In the genomic region with DNA sequence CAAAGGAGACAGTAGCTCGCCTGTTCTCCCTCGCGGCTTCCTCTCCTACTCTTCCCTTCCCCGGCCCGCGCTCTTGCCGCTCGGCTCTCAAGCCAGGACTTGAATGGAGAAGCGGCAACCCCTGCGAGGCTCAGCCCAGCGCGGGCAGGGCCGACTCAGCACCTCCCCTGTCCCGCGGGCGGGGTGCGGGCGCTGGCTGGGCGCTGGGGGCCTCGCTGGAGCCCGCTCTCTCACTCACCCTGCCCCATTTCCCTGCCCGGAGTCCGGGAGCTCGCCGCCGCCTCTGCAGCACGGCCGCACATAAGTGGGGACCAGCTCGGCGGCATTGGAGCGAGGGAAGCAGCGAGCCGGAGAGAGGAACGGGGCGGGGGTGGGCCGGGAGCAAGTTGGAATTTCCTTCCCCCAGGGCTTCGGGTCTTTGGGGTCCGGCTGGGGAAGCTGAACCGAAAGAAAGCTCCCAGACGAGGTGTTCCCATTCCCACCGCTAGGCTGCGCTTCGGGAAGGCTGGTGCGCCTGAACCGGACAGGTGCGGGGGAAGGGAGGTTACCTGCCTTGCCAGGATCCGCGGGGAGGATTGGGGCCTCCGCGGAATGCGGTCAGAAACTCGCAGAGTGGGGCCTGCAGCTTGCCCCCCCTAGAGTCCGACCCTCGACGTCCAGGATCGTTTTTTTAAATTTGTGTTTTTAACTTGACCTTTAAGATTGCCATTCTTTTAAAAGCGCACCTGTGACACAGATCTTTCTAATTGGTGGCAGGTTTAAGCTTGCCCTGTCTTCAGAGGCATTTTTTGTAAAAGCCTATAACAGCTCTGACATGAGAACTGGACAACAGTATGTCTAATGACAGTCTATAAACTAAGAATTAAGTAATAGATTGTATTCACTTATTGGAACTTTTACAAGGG, we compare ENCODE assay signal across 1 cellular context.
TF ChIP-seq lines count a peak whose summit lies in the region.

A gene with protein sequence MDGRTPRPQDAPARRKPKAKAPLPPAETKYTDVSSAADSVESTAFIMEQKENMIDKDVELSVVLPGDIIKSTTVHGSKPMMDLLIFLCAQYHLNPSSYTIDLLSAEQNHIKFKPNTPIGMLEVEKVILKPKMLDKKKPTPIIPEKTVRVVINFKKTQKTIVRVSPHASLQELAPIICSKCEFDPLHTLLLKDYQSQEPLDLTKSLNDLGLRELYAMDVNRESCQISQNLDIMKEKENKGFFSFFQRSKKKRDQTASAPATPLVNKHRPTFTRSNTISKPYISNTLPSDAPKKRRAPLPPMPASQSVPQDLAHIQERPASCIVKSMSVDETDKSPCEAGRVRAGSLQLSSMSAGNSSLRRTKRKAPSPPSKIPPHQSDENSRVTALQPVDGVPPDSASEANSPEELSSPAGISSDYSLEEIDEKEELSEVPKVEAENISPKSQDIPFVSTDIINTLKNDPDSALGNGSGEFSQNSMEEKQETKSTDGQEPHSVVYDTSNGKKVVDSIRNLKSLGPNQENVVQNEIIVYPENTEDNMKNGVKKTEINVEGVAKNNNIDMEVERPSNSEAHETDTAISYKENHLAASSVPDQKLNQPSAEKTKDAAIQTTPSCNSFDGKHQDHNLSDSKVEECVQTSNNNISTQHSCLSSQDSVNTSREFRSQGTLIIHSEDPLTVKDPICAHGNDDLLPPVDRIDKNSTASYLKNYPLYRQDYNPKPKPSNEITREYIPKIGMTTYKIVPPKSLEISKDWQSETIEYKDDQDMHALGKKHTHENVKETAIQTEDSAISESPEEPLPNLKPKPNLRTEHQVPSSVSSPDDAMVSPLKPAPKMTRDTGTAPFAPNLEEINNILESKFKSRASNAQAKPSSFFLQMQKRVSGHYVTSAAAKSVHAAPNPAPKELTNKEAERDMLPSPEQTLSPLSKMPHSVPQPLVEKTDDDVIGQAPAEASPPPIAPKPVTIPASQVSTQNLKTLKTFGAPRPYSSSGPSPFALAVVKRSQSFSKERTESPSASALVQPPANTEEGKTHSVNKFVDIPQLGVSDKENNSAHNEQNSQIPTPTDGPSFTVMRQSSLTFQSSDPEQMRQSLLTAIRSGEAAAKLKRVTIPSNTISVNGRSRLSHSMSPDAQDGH (minus strand): TSS at position 105 of the 905 bp plus-strand sequence. CDS start 627 bp downstream, outside the sequence.

TF ChIP-seq in A549, 52 proteins besides CTCF, POLR2A, EP300 and RAD21 (continued from another document):
- TF ChIP-seq, protein P1, sequence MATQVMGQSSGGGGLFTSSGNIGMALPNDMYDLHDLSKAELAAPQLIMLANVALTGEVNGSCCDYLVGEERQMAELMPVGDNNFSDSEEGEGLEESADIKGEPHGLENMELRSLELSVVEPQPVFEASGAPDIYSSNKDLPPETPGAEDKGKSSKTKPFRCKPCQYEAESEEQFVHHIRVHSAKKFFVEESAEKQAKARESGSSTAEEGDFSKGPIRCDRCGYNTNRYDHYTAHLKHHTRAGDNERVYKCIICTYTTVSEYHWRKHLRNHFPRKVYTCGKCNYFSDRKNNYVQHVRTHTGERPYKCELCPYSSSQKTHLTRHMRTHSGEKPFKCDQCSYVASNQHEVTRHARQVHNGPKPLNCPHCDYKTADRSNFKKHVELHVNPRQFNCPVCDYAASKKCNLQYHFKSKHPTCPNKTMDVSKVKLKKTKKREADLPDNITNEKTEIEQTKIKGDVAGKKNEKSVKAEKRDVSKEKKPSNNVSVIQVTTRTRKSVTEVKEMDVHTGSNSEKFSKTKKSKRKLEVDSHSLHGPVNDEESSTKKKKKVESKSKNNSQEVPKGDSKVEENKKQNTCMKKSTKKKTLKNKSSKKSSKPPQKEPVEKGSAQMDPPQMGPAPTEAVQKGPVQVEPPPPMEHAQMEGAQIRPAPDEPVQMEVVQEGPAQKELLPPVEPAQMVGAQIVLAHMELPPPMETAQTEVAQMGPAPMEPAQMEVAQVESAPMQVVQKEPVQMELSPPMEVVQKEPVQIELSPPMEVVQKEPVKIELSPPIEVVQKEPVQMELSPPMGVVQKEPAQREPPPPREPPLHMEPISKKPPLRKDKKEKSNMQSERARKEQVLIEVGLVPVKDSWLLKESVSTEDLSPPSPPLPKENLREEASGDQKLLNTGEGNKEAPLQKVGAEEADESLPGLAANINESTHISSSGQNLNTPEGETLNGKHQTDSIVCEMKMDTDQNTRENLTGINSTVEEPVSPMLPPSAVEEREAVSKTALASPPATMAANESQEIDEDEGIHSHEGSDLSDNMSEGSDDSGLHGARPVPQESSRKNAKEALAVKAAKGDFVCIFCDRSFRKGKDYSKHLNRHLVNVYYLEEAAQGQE (IDR thresholded peaks at IDR 0.05): no peak
- TF ChIP-seq USF2 (IDR thresholded peaks at IDR 0.05) (no peak), ZFP36 (IDR thresholded peaks at IDR 0.05; ENCODE audit: borderline replicate concordance, partially characterized antibody) (no peak), EHMT2 (IDR thresholded peaks at IDR 0.05; ENCODE audit: low read depth) (no peak), JUN (IDR thresholded peaks at IDR 0.05) (0 out of 5 replicates have a peak, but pooled peaks of 1 of the 2 experiments have one; percentile 30), SMC3 (IDR thresholded peaks at IDR 0.05) (peak; percentile 28; the same call in 1 of the 3 replicates), HDAC2 (IDR thresholded peaks at IDR 0.05) (no peak), POLR2AphosphoS2 (conservative IDR thresholded peaks at IDR 0.05; ENCODE audit: low read length) (no peak), SREBF2 (IDR thresholded peaks at IDR 0.05) (no peak), RNF2 (IDR thresholded peaks at IDR 0.05; ENCODE audit: borderline replicate concordance, low read depth) (no peak; the same call in 1 of the 2 replicates), EHF (CRISPR knock-in tag; IDR thresholded peaks at IDR 0.05) (no peak), NR3C1 (IDR thresholded peaks at IDR 0.05) (no peak), ELK1 (IDR thresholded peaks at IDR 0.05; ENCODE audit: low read depth, low read length) (no peak), HMGXB4 (CRISPR knock-in tag; IDR thresholded peaks at IDR 0.05; ENCODE audit: borderline replicate concordance) (0 out of 2 replicates have a peak, but pooled peaks have one; percentile 12), RCOR1 (IDR thresholded peaks at IDR 0.05; ENCODE audit: low read depth, low read length) (no peak), BCL3 (IDR thresholded peaks at IDR 0.05) (no peak), HOXB5 (CRISPR knock-in tag; IDR thresholded peaks at IDR 0.05) (no peak), ESRRA (IDR thresholded peaks at IDR 0.05; ENCODE audit: borderline replicate concordance, low read length) (no peak), GATA3 (IDR thresholded peaks at IDR 0.05; ENCODE audit: borderline replicate concordance) (no peak), KDM5A (IDR thresholded peaks at IDR 0.05) (no peak), FOSB (CRISPR knock-in tag; IDR thresholded peaks at IDR 0.05) (no peak), HES2 (IDR thresholded peaks at IDR 0.05) (no peak), PHF8 (IDR thresholded peaks at IDR 0.05; ENCODE audit: borderline replicate concordance, low read depth) (peak; percentile 49; the same call in 1 of the 2 replicates), MAZ (IDR thresholded peaks at IDR 0.05; ENCODE audit: borderline replicate concordance, low read depth, low read length) (no peak)
- TF ChIP-seq, protein P2, sequence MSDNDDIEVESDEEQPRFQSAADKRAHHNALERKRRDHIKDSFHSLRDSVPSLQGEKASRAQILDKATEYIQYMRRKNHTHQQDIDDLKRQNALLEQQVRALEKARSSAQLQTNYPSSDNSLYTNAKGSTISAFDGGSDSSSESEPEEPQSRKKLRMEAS (IDR thresholded peaks at IDR 0.05): peak; percentile 56
- TF ChIP-seq, protein P3, sequence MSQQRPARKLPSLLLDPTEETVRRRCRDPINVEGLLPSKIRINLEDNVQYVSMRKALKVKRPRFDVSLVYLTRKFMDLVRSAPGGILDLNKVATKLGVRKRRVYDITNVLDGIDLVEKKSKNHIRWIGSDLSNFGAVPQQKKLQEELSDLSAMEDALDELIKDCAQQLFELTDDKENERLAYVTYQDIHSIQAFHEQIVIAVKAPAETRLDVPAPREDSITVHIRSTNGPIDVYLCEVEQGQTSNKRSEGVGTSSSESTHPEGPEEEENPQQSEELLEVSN (IDR thresholded peaks at IDR 0.05; ENCODE audit: borderline replicate concordance, low read depth): 0 out of 2 replicates have a peak, but pooled peaks have one; percentile 12
TF ChIP-seq in A549: peak in this region for 6.
